ENCODE assay signal across 13 cellular contexts in genomic region chr7:100919779-100920437, GRCh38. TPM values are rescaled to one million over a fixed set of nuclear protein-coding genes. Genes with fewer than 3 reads are reported as not detected.
"Had no signal": no experiment of that assay in that cellular context is flagged by ENCODE, and none has a peak within 500 bp of the region (broad histone marks: within the 10 kb centered on the region; RNA-seq: fewer than 3 reads in every experiment).

No MANE protein-coding gene starts in this region.

RNA-seq across cellular contexts. Expression of gene ACHE, which starts 24.2 kb away (rescaled TPM):
- total RNA-seq: activated CD4-positive, alpha-beta memory T cell treated with anti-CD3 and anti-CD28 coated beads for 36 hours; activated CD4-positive, alpha-beta T cell treated with anti-CD3 and anti-CD28 coated beads, Interleukin-2, amount 10 ng/mL, durations not matched to agents 24 days and 14 days; activated naive CD4-positive, alpha-beta T cell treated with anti-CD3 and anti-CD28 coated beads for 36 hours; activated T-helper 17 cell treated with anti-CD3 and anti-CD28 coated beads, Interleukin-2, amount 50 U/mL, for 72 hours had no signal

RNA-seq across cellular contexts. Expression of gene MUC3A, which starts 29.4 kb away (rescaled TPM):
- total RNA-seq: activated B cell treated with CpG ODN at 0.5 μM for 24 hours; activated CD4-positive, alpha-beta T cell treated with anti-CD3 and anti-CD28 coated beads, Interleukin-2, amount 10 ng/mL, durations not matched to agents 24 days and 14 days; activated CD8-positive, alpha-beta T cell treated with anti-CD3 and anti-CD28 coated beads for 36 hours; activated naive CD4-positive, alpha-beta T cell treated with anti-CD3 and anti-CD28 coated beads for 36 hours; activated naive CD8-positive, alpha-beta T cell treated with anti-CD3 and anti-CD28 coated beads for 36 hours; activated T-cell treated with anti-CD3 and anti-CD28 coated beads, Interleukin-2, amount 50 U/mL, for 72 hours; activated T-helper 1 cell treated with anti-CD3 and anti-CD28 coated beads, Interleukin-12 subunit alpha, Interleukin-12 subunit beta, Interleukin-2, Interleukin-4 antibody, amounts not matched to agents 30 ng/mL and 10 ng/mL and 1 ng/mL, durations not matched to agents 14 hours and 24 hours and 36 hours; T-helper 1 cell treated with Interleukin-12 subunit alpha and Interleukin-12 subunit beta and Interleukin-4 antibody, amounts not matched to agents 30 ng/mL and 1 ng/mL, for 36 hours; T-helper 17 cell; T-helper 2 cell treated with Interferon-gamma antibody and Interleukin-4, amounts not matched to agents 100 ng/mL and 5 ng/mL, for 36 hours had no signal

RNA-seq across cellular contexts. Expression of gene MUC12, which starts 49.5 kb away (rescaled TPM):
- total RNA-seq: activated B cell treated with CpG ODN at 0.5 μM for 24 hours; activated naive CD4-positive, alpha-beta T cell treated with anti-CD3 and anti-CD28 coated beads for 36 hours; body of pancreas; T-helper 1 cell treated with Interleukin-12 subunit alpha and Interleukin-12 subunit beta and Interleukin-4 antibody, amounts not matched to agents 30 ng/mL and 1 ng/mL, for 36 hours had no signal
